Comparison of ENCODE assay signal across 8 cellular contexts in the genomic region with DNA sequence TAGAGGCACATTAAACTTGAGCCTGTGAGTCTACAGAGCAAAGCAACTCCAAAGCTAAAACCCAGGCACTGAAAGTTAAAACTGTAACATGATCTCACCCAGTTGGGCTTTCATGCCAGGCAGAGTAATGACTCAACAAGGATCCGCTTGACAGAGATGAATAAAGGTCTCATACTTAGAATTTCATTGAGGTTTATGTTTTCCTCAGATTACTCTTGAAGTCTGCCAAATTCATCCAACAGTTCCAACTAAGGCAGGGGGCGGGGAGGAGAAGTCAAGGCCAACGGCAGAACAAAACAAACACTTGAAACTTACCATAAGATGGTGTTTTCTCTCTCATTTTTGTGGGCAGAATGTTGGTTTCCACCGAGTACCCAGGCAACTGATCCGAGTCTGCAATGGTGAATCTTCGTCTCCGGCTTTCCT. TPM values are rescaled to one million over a fixed set of nuclear protein-coding genes. Genes with fewer than 3 reads are reported as not detected.
DNase-seq lines count a peak whose midpoint lies in the region; ATAC-seq and TF ChIP-seq lines count a peak whose summit lies in the region.

No MANE protein-coding gene starts in this region.

- H3K4me3 ChIP-seq in lung (no peak overlapping the region), tibial artery (no peak overlapping the region)

- peak; percentile 49 for ATAC-seq in lung (ENCODE audit: insufficient read depth, low FRiP score)

- intact Hi-C loops in tibial artery (cut with DNase I; ENCODE audit: low total_unique reads), result loop anchor here (5.0 to 10.0 kb wide), 2 partner anchors 94 to 248 kb away; no protein-coding TSS in a partner anchor

- H3K27me3 ChIP-seq in lung (ENCODE audit: control insufficient read depth, insufficient read depth) (no peaks in the 10 kb centered on the region), tibial artery (no peaks in the 10 kb centered on the region)

- TF ChIP-seq CTCF in lung (IDR thresholded peaks at IDR 0.05; ENCODE audit: control extremely low read depth, extremely low read depth) (no peak), tibial artery (IDR thresholded peaks at IDR 0.05) (no peak)

- H3K27ac ChIP-seq in cingulate gyrus (ENCODE audit: low read depth, low read length) (peak overlapping the region; percentile 71), lung (ENCODE audit: low read depth in 1 of 2, low read length in 1 of 2) (peak overlapping the region; percentile 81 to 88), tibial artery (peak overlapping the region; percentile 69 to 74)

- peaks cover 4 to 15% of the 10 kb centered on the region in 2 donors for H3K4me1 ChIP-seq in lung (ENCODE audit: control insufficient read depth in 2 of 2, insufficient read depth in 2 of 2, low read length in 2 of 2)
- H3K4me1 ChIP-seq in tibial artery, result peaks cover 0 to 50% (median 31%) of the 10 kb centered on the region in 4 donors

- no peaks in the 10 kb centered on the region for H3K9me3 ChIP-seq in lung (ENCODE audit: control insufficient read depth in 2 of 2, insufficient read depth in 1 of 2, low read length in 1 of 2)
- H3K9me3 ChIP-seq in tibial artery, result no peaks in the 10 kb centered on the region

- DNase-seq in activated naive CD4-positive, alpha-beta T cell treated with Interleukin-2 at 50 U/mL for 16 hours, result peak; percentile 45
- DNase-seq in activated naive CD4-positive, alpha-beta T cell (lab: John Stamatoyannopoulos, UW), result no peak
- DNase-seq in NCI-H2107 treated with DMSO at 0.1 percent for 48 hours (lab: John Stamatoyannopoulos, UW; ENCODE audit: unreplicated experiment) (peak; percentile 94), lung (ENCODE audit: low spot score) (peak; percentile 33), tibial artery (peak; percentile 42 to 74), NCI-H510A (lab: John Stamatoyannopoulos, UW) (no peak), DMS153 (lab: John Stamatoyannopoulos, UW) (no peak)

- peaks cover 0 to 11% of the 10 kb centered on the region in 2 donors for H3K36me3 ChIP-seq in lung (ENCODE audit: control insufficient read depth in 2 of 2, insufficient read depth in 2 of 2, low read length in 2 of 2)
- H3K36me3 ChIP-seq in tibial artery, result peaks cover 5 to 24% (median 11%) of the 10 kb centered on the region in 3 donors

- WGBS in lung, 2 donors, result 51 to 77% methylated on average over 7 of the region's 7 CpGs

RNA-seq across cellular contexts. Expression of gene IPCEF1, which starts 54.0 kb away (rescaled TPM):
- total RNA-seq in lung, result 10 to 100 TPM in 1 of 2 donors, 1 to 10 TPM in 1; 5.6 to 18.1 TPM
- polyA plus RNA-seq in lung, result 1 to 10 TPM in 1 of 2 donors, under 1 TPM in 1; 0.85 to 1.6 TPM

Comparison
In these comparisons a context has a peak if more than half of its experiments do, and no peak if none do; other contexts are left out.
1. DNase-seq: peak in activated naive CD4-positive, alpha-beta T cell treated with Interleukin-2 at 50 U/mL for 16 hours (single experiment), NCI-H2107 treated with DMSO at 0.1 percent for 48 hours (single experiment), lung (single experiment) and tibial artery (2 of 2); none in activated naive CD4-positive, alpha-beta T cell (0 of 4), NCI-H510A (single experiment) and DMS153 (single experiment).
2. Peak in every context shown above with its lines, with median percentiles within 50 percentile points of each other: H3K27ac ChIP-seq.